Comparison of ENCODE assay signal across 16 cellular contexts in genomic region chr2:100941646-100942240, GRCh38.
A peak's percentile ranks its signal among the peaks of the same experiment; 100 is the strongest.
DNase-seq lines count a peak whose midpoint lies in the region; ATAC-seq and TF ChIP-seq lines count a peak whose summit lies in the region.
"Had no signal": no experiment of that assay in that cellular context is flagged by ENCODE, and none has a peak within 500 bp of the region (broad histone marks: within the 10 kb centered on the region; RNA-seq: fewer than 3 reads in every experiment).

No MANE protein-coding gene starts in this region.

- ATAC-seq in PC-3: no peak
- ATAC-seq: A549 had no signal

- H4K20me1 ChIP-seq in PC-3 (ENCODE audit: low read length): no peaks in the 10 kb centered on the region
- H4K20me1 ChIP-seq in osteoblast (ENCODE audit: insufficient read depth, low read length): no peaks in the 10 kb centered on the region

- no peak for TF ChIP-seq CTCF in PC-3 (conservative IDR thresholded peaks at IDR 0.05; ENCODE audit: low read depth, low read length)
- TF ChIP-seq CTCF in choroid plexus epithelial cell (conservative IDR thresholded peaks at IDR 0.05; ENCODE audit: low read depth, low read length): no peak
- TF ChIP-seq CTCF in osteoblast (IDR thresholded peaks at IDR 0.05; ENCODE audit: extremely low read depth, low read depth, low read length): no peak
- TF ChIP-seq CTCF in progenitor cell of endocrine pancreas (IDR thresholded peaks at IDR 0.05; ENCODE audit: unreplicated experiment): no peak

- intact Hi-C loops in PC-3 (cut with micrococcal nuclease): no loop called here

- POLR2A ChIA-PET in activated CD4-positive, alpha-beta T cell treated with anti-CD3 and anti-CD28 coated beads, Interleukin-2, amount 10 ng/mL, durations not matched to agents 7 days and 5 days (lab: Charles Lee): no interaction called here
- POLR2A ChIA-PET in PC-3 (lab: Charles Lee; ENCODE audit: unreplicated experiment): no interaction called here

- H2AFZ ChIP-seq in PC-3 (ENCODE audit: low read length) (no peak overlapping the region), osteoblast (ENCODE audit: low read length) (peak overlapping the region; percentile 4)
- H2AFZ ChIP-seq: parathyroid adenoma had no signal

- peaks cover 32% of the 10 kb centered on the region for H3K4me1 Mint-ChIP-seq in activated CD4-positive, alpha-beta T cell treated with anti-CD3 and anti-CD28 coated beads, Interleukin-2, amount 10 ng/mL, durations not matched to agents 7 days and 5 days
- peaks cover 2% of the 10 kb centered on the region for H3K4me1 Mint-ChIP-seq in progenitor cell of endocrine pancreas (ENCODE audit: low read depth)

- H3K27me3 ChIP-seq in PC-3 (ENCODE audit: low read length): no peaks in the 10 kb centered on the region
- H3K27me3 ChIP-seq in osteoblast (ENCODE audit: insufficient read depth, low read length): no peaks in the 10 kb centered on the region
- H3K27me3 ChIP-seq: uterus had no signal

- no peaks in the 10 kb centered on the region for H3K9me3 Mint-ChIP-seq in activated CD4-positive, alpha-beta T cell treated with anti-CD3 and anti-CD28 coated beads, Interleukin-2, amount 10 ng/mL, durations not matched to agents 7 days and 5 days
- no peaks in the 10 kb centered on the region for H3K9me3 Mint-ChIP-seq in progenitor cell of endocrine pancreas (ENCODE audit: low read depth)
- H3K9me3 Mint-ChIP-seq: memory B cell had no signal

- H3K27ac ChIP-seq in PC-3 (ENCODE audit: low read length) (no peak overlapping the region), osteoblast (ENCODE audit: low read depth, low read length) (no peak overlapping the region)
- H3K27ac ChIP-seq: A549, parathyroid adenoma, uterus had no signal

- H3K36me3 Mint-ChIP-seq in activated CD4-positive, alpha-beta T cell treated with anti-CD3 and anti-CD28 coated beads, Interleukin-2, amount 10 ng/mL, durations not matched to agents 7 days and 5 days (ENCODE audit: low read depth): peaks cover 9% of the 10 kb centered on the region
- no peaks in the 10 kb centered on the region for H3K36me3 Mint-ChIP-seq in progenitor cell of endocrine pancreas (ENCODE audit: insufficient read depth)
- H3K36me3 Mint-ChIP-seq: memory B cell had no signal

- H3K4me3 Mint-ChIP-seq in activated CD4-positive, alpha-beta T cell treated with anti-CD3 and anti-CD28 coated beads, Interleukin-2, amount 10 ng/mL, durations not matched to agents 7 days and 5 days: peak overlapping the region; percentile 40
- H3K4me3 Mint-ChIP-seq in progenitor cell of endocrine pancreas (ENCODE audit: low read depth): no peak overlapping the region
- H3K4me3 Mint-ChIP-seq: memory B cell had no signal

- H3F3A ChIP-seq in PC-3 (ENCODE audit: low read length, unreplicated experiment): no peaks in the 10 kb centered on the region

- H3K9me3 ChIP-seq in PC-3 (ENCODE audit: low read length) (no peaks in the 10 kb centered on the region), osteoblast (ENCODE audit: low read depth, low read length) (no peaks in the 10 kb centered on the region)
- H3K9me3 ChIP-seq: A549, uterus had no signal

- H3K4me3 ChIP-seq in PC-3 (ENCODE audit: low read length) (no peak overlapping the region), choroid plexus epithelial cell (ENCODE audit: low read depth, low read length) (no peak overlapping the region), osteoblast (ENCODE audit: insufficient read depth, low read length) (no peak overlapping the region)
- H3K4me3 ChIP-seq: A549, uterus had no signal

- H3K9me2 ChIP-seq in PC-3 (replicated peaks; ENCODE audit: low read length): no peaks in the 10 kb centered on the region

- peak; percentile 14 for DNase-seq in activated CD4-positive, alpha-beta T cell treated with anti-CD3 and anti-CD28 coated beads, Interleukin-2, amount 10 ng/mL, durations not matched to agents 7 days and 5 days
- DNase-seq in activated CD4-positive, alpha-beta T cell treated with anti-CD3 and anti-CD28 coated beads for 48 hours: no peak
- DNase-seq in PC-3 (no peak), choroid plexus epithelial cell (ENCODE audit: low read depth) (peak; percentile 36), osteoblast (ENCODE audit: insufficient read length, low spot score, missing footprints) (no peak), RKO (ENCODE audit: low spot score) (no peak), NCI-H146 (lab: John Stamatoyannopoulos, UW) (no peak), progenitor cell of endocrine pancreas (ENCODE audit: low spot score, unreplicated experiment) (no peak)
- DNase-seq: activated CD4-positive, alpha-beta T cell treated with anti-CD3 and anti-CD28 coated beads, Interleukin-2, amount 50 U/mL, for 4 hours; anterior cingulate cortex; DMS 273 treated with DMSO at 0.1 percent for 48 hours; NCI-H226; uterus had no signal

- H3K4me1 ChIP-seq in PC-3 (ENCODE audit: insufficient read depth, low read length): no peaks in the 10 kb centered on the region
- H3K4me1 ChIP-seq in osteoblast (ENCODE audit: insufficient read depth, low read length): peaks cover 2% of the 10 kb centered on the region
- H3K4me1 ChIP-seq: A549, parathyroid adenoma, uterus had no signal

- CTCF ChIA-PET in activated CD4-positive, alpha-beta T cell treated with anti-CD3 and anti-CD28 coated beads, Interleukin-2, amount 10 ng/mL, durations not matched to agents 7 days and 5 days (lab: Charles Lee): interaction anchor here (1.1 to 1.2 kb wide), 2 partner anchors 18 to 66 kb away, joined by 3 read pairs; no protein-coding TSS in a partner anchor
- CTCF ChIA-PET in PC-3 (lab: Charles Lee): no interaction called here

- peak overlapping the region; percentile 93 for H3K27ac Mint-ChIP-seq in activated CD4-positive, alpha-beta T cell treated with anti-CD3 and anti-CD28 coated beads, Interleukin-2, amount 10 ng/mL, durations not matched to agents 7 days and 5 days
- no peak overlapping the region for H3K27ac Mint-ChIP-seq in progenitor cell of endocrine pancreas
- H3K27ac Mint-ChIP-seq: memory B cell had no signal

- no peak overlapping the region for H3K9ac ChIP-seq in PC-3 (ENCODE audit: low read length)
- H3K9ac ChIP-seq: parathyroid adenoma had no signal

- no peaks in the 10 kb centered on the region for H3K27me3 Mint-ChIP-seq in activated CD4-positive, alpha-beta T cell treated with anti-CD3 and anti-CD28 coated beads, Interleukin-2, amount 10 ng/mL, durations not matched to agents 7 days and 5 days
- peaks cover 18% of the 10 kb centered on the region for H3K27me3 Mint-ChIP-seq in progenitor cell of endocrine pancreas

- H3K79me2 ChIP-seq in PC-3 (ENCODE audit: low read length) (no peaks in the 10 kb centered on the region), osteoblast (ENCODE audit: insufficient read depth, low read length) (no peaks in the 10 kb centered on the region)
- H3K79me2 ChIP-seq: parathyroid adenoma had no signal

- peaks cover 29% of the 10 kb centered on the region; the same call in 1 of the 2 replicates for H3K36me3 ChIP-seq in PC-3 (ENCODE audit: low read depth, low read length)
- H3K36me3 ChIP-seq in osteoblast (ENCODE audit: insufficient read depth, low read length): no peaks in the 10 kb centered on the region
- H3K36me3 ChIP-seq: uterus had no signal

- BruUV-seq in PC-3 (replicated peaks; lab: Mats Ljungman, UMichigan): TSS peak; percentile 1

- H3K4me2 ChIP-seq in PC-3 (ENCODE audit: low read length) (no peak overlapping the region), osteoblast (ENCODE audit: insufficient read depth, low read length) (no peak overlapping the region)
- H3K4me2 ChIP-seq: A549 had no signal

Comparison
In these comparisons a context has a peak if more than half of its experiments do, and no peak if none do; other contexts are left out.
1. DNase-seq: peak in activated CD4-positive, alpha-beta T cell treated with anti-CD3 and anti-CD28 coated beads, Interleukin-2, amount 10 ng/mL, durations not matched to agents 7 days and 5 days (single experiment) and choroid plexus epithelial cell (single experiment); none in activated CD4-positive, alpha-beta T cell treated with anti-CD3 and anti-CD28 coated beads for 48 hours (single experiment), PC-3 (single experiment), osteoblast (single experiment), RKO (single experiment), NCI-H146 (single experiment) and progenitor cell of endocrine pancreas (single experiment).